15 cellular contexts compared by ENCODE assay signal in the genomic region with DNA sequence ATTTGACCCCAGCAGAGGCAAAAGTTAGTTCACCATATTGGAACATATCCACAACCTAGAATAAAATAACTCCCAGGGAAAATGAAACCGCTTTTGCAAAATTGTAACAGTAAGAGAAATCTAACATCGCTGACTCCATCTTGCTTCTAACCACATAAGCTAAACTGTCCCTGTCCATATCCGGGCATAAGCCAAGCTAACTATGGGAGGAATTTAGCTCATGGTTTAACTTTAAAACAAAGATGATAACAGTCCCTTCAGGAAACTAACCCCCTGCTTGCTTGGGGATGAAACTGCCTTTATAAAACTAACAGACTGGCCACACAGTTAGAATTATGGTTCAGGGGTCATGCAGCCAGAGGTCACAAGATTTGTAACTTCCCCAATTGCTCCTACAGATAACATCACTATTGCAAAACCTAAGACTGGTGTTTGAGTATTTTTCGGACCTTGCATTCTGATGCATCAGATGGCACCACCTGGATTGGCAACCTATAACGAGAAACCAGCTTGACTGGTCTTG.
"Had no signal": no experiment of that assay in that cellular context is flagged by ENCODE, and none has a peak within 500 bp of the region (broad histone marks: within the 10 kb centered on the region; RNA-seq: fewer than 3 reads in every experiment).

No MANE protein-coding gene starts in this region.

- H3K27ac ChIP-seq: brain microvascular endothelial cell, lower lobe of right lung, suprapubic skin had no signal

- DNase-seq: activated B cell treated with CpG ODN at 0.5 μM for 24 hours; activated CD4-positive, alpha-beta T cell treated with anti-CD3 and anti-CD28 coated beads for 48 hours; activated naive CD8-positive, alpha-beta T cell treated with anti-CD3 and anti-CD28 coated beads for 36 hours; brain microvascular endothelial cell; effector CD8-positive, alpha-beta T cell; foreskin melanocyte; immature natural killer cell; left colon; lower lobe of right lung; midbrain; T-helper 1 cell had no signal

- H3K27ac Mint-ChIP-seq: activated B cell treated with CpG ODN at 0.5 μM for 24 hours; activated naive CD8-positive, alpha-beta T cell treated with anti-CD3 and anti-CD28 coated beads for 36 hours; immature natural killer cell; stimulated activated naive CD8-positive, alpha-beta T cell treated with anti-CD3 and anti-CD28 coated beads, Interleukin-15, Interleukin-2, amounts not matched to agents 100 ng/mL and 50 ng/mL, for 24 hours; type B pancreatic cell had no signal

- H3K4me1 ChIP-seq: lower lobe of right lung had no signal

- H3K36me3 Mint-ChIP-seq: immature natural killer cell, type B pancreatic cell had no signal

- H3K9me3 Mint-ChIP-seq: activated B cell treated with CpG ODN at 0.5 μM for 24 hours; activated naive CD8-positive, alpha-beta T cell treated with anti-CD3 and anti-CD28 coated beads for 36 hours; immature natural killer cell; stimulated activated naive CD8-positive, alpha-beta T cell treated with anti-CD3 and anti-CD28 coated beads, Interleukin-15, Interleukin-2, amounts not matched to agents 100 ng/mL and 50 ng/mL, for 24 hours; type B pancreatic cell had no signal

- H3K36me3 ChIP-seq: brain microvascular endothelial cell, lower lobe of right lung, suprapubic skin had no signal

- H3K4me3 Mint-ChIP-seq: activated B cell treated with CpG ODN at 0.5 μM for 24 hours; activated naive CD8-positive, alpha-beta T cell treated with anti-CD3 and anti-CD28 coated beads for 36 hours; immature natural killer cell; stimulated activated naive CD8-positive, alpha-beta T cell treated with anti-CD3 and anti-CD28 coated beads, Interleukin-15, Interleukin-2, amounts not matched to agents 100 ng/mL and 50 ng/mL, for 24 hours; type B pancreatic cell had no signal

- H3K9me3 ChIP-seq: lower lobe of right lung, suprapubic skin had no signal

- H3K27me3 Mint-ChIP-seq: activated B cell treated with CpG ODN at 0.5 μM for 24 hours; activated naive CD8-positive, alpha-beta T cell treated with anti-CD3 and anti-CD28 coated beads for 36 hours; stimulated activated naive CD8-positive, alpha-beta T cell treated with anti-CD3 and anti-CD28 coated beads, Interleukin-15, Interleukin-2, amounts not matched to agents 100 ng/mL and 50 ng/mL, for 24 hours; type B pancreatic cell had no signal

- ATAC-seq: lower lobe of right lung, sciatic nerve had no signal

- H3K4me3 ChIP-seq: lower lobe of right lung, suprapubic skin had no signal

- H3K27me3 ChIP-seq: brain microvascular endothelial cell, suprapubic skin had no signal

- H3K4me1 Mint-ChIP-seq: activated B cell treated with CpG ODN at 0.5 μM for 24 hours, immature natural killer cell had no signal
